18 cellular contexts compared by ENCODE assay signal in the genomic region with DNA sequence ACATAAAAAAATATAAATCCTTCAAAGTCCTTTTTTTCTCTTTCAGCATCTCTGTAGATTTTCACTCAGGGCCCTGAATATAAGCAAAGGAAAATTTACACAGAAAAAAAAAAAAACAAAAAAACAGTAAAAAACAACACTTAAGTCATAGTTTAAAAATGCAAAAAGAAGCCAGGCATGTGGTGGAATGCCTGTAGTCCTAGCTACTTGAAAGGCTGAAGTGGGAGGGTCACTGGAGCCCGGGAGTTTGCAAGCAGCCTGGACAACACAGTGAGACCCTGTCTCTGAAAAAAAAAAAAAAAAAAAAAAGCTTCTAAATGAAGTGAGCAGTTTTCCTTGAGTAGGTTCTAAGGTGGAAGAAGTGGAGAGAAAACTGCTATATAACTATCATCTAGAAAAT. TPM values are rescaled to one million over a fixed set of nuclear protein-coding genes. Genes with fewer than 3 reads are reported as not detected.
DNase-seq lines count a peak whose midpoint lies in the region; ATAC-seq, FAIRE-seq and TF ChIP-seq lines count a peak whose summit lies in the region.
"Had no signal": no experiment of that assay in that cellular context is flagged by ENCODE, and none has a peak within 500 bp of the region (broad histone marks: within the 10 kb centered on the region; RNA-seq: fewer than 3 reads in every experiment).

No MANE protein-coding gene starts in this region.

- peaks cover 15% of the 10 kb centered on the region; the same call in 1 of the 2 replicates for H3K9me3 Mint-ChIP-seq in HFFc6
- no peaks in the 10 kb centered on the region for H3K9me3 Mint-ChIP-seq in chondrocyte (ENCODE audit: low read depth)
- peaks cover 0 to 5% (median 2%) of the 10 kb centered on the region in 9 donors for H3K9me3 Mint-ChIP-seq in naive thymus-derived CD8-positive, alpha-beta T cell
- no peaks in the 10 kb centered on the region for H3K9me3 Mint-ChIP-seq in activated naive CD8-positive, alpha-beta T cell treated with anti-CD3 and anti-CD28 coated beads for 36 hours

- 0% methylated on average over 1 of the region's 1 CpG for WGBS in HepG2 (ENCODE audit: low lambda C conversion rate)

- H4K20me1 ChIP-seq in HepG2 (ENCODE audit: insufficient read depth, low read length): no peaks in the 10 kb centered on the region
- H4K20me1 ChIP-seq: BLaER1 treated with 17β-estradiol and CSF1 and Interleukin-3, amounts not matched to agents 10 nM and 100 nM had no signal

- no peaks in the 10 kb centered on the region for H3K79me2 ChIP-seq in HepG2 (ENCODE audit: insufficient read depth, low read length)

- no peak for ATAC-seq in naive thymus-derived CD8-positive, alpha-beta T cell
- ATAC-seq in HepG2: no peak
- ATAC-seq: CD8-positive, alpha-beta T cell; Panc1 had no signal

- BruUV-seq in HepG2 (replicated peaks; lab: Mats Ljungman, UMichigan): no TSS peak

- in situ Hi-C loops in HepG2 (cut with HindIII; ENCODE audit: extremely low pct_ligation_motif_present, low pct_unique_long_range_greater_than_20kb): no loop called here

- H3K27ac Mint-ChIP-seq in HFFc6: no peak overlapping the region
- peak overlapping the region; percentile 57 for H3K27ac Mint-ChIP-seq in chondrocyte (ENCODE audit: unreplicated experiment)
- H3K27ac Mint-ChIP-seq in naive thymus-derived CD8-positive, alpha-beta T cell: no peak overlapping the region
- H3K27ac Mint-ChIP-seq in activated naive CD8-positive, alpha-beta T cell treated with anti-CD3 and anti-CD28 coated beads for 36 hours: no peak overlapping the region
- H3K27ac Mint-ChIP-seq: CD8-positive, alpha-beta T cell had no signal

- H3K4me1 ChIP-seq in HepG2 (ENCODE audit: insufficient read depth, low read length): no peaks in the 10 kb centered on the region
- H3K4me1 ChIP-seq: BLaER1 treated with 17β-estradiol and CSF1 and Interleukin-3, amounts not matched to agents 10 nM and 100 nM; SJCRH30 had no signal

- FAIRE-seq in HepG2 (lab: Jason Lieb, UNC): no peak

- no peak overlapping the region for H3K27ac ChIP-seq in HepG2 (ENCODE audit: extremely low read length, insufficient read depth, low read length)
- H3K27ac ChIP-seq: BLaER1 treated with 17β-estradiol and CSF1 and Interleukin-3, amounts not matched to agents 10 nM and 100 nM; SJCRH30 had no signal

- CTCF ChIA-PET in HepG2 (lab: Yijun Ruan, JAX; ENCODE audit: low intra/inter-chr PET ratio, low total read pairs): no interaction called here

- H3K9me3 ChIP-seq in HepG2 (ENCODE audit: low read length): no peaks in the 10 kb centered on the region
- H3K9me3 ChIP-seq: SJCRH30 had no signal

- H3K36me3 ChIP-seq in HepG2 (replicated peaks in 1 of 2; ENCODE audit: control insufficient read depth in 1 of 2, insufficient read depth in 2 of 2, low read length in 2 of 2): no peaks in the 10 kb centered on the region
- H3K36me3 ChIP-seq: BLaER1 treated with 17β-estradiol and CSF1 and Interleukin-3, amounts not matched to agents 10 nM and 100 nM; SJCRH30 had no signal

- intact Hi-C loops in HepG2 (cut with micrococcal nuclease; ENCODE audit: unreplicated experiment): no loop called here

- H3K4me2 ChIP-seq in HepG2 (ENCODE audit: low read depth, low read length): no peak overlapping the region
- H3K4me2 ChIP-seq: BLaER1 treated with 17β-estradiol and CSF1 and Interleukin-3, amounts not matched to agents 10 nM and 100 nM had no signal

- no peak for TF ChIP-seq POLR2A in HepG2 (IDR thresholded peaks at IDR 0.05; ENCODE audit: insufficient read depth in 1 of 2, low read depth in 2 of 2, low read length in 2 of 2)

- H3K27me3 ChIP-seq in HepG2 (ENCODE audit: control insufficient read depth in 1 of 2, insufficient read depth in 2 of 2, low read length in 2 of 2): no peaks in the 10 kb centered on the region
- H3K27me3 ChIP-seq: BLaER1 treated with 17β-estradiol and CSF1 and Interleukin-3, amounts not matched to agents 10 nM and 100 nM; SJCRH30 had no signal

- peak; percentile 31 for DNase-seq in HFFc6
- DNase-seq in chondrocyte (ENCODE audit: low spot score): no peak
- DNase-seq in fibroblast of peridontal ligament (ENCODE audit: extremely low read depth): peak; percentile 55
- DNase-seq in smooth muscle cell of the brain vasculature (ENCODE audit: low read depth, low spot score): peak; percentile 26
- no peak for DNase-seq in Ammon's horn (ENCODE audit: low spot score)
- DNase-seq in naive thymus-derived CD8-positive, alpha-beta T cell: no peak
- DNase-seq in HepG2 (ENCODE audit: low spot score): no peak
- no peak for DNase-seq in activated naive CD8-positive, alpha-beta T cell treated with anti-CD3 and anti-CD28 coated beads for 36 hours
- DNase-seq: Calu3; CD8-positive, alpha-beta T cell; NCI-H1417 treated with DMSO at 0.1 percent for 48 hours; NCI-H1930; NCI-H2171; NCI-H526 treated with DMSO at 0.1 percent for 48 hours; SJCRH30 had no signal

- no peak overlapping the region for H3K4me3 ChIP-seq in HepG2 (replicated peaks in 1 of 3; ENCODE audit: insufficient read depth in 1 of 3, low read depth in 2 of 3, low read length in 3 of 3)
- H3K4me3 ChIP-seq: BLaER1 treated with 17β-estradiol and CSF1 and Interleukin-3, amounts not matched to agents 10 nM and 100 nM; SJCRH30 had no signal

- no peak for TF ChIP-seq EP300 in HepG2 (IDR thresholded peaks at IDR 0.05; ENCODE audit: low read depth in 2 of 2, low read length in 2 of 2)
- no peak for TF ChIP-seq EP300 in HepG2 (CRISPR knock-in tag; IDR thresholded peaks at IDR 0.05; ENCODE audit: borderline replicate concordance)

- H2AFZ ChIP-seq in HepG2 (ENCODE audit: low read length): no peak overlapping the region

- no peak overlapping the region for H3K9ac ChIP-seq in HepG2 (ENCODE audit: insufficient read depth, low read depth, low read length)
- H3K9ac ChIP-seq: BLaER1 treated with 17β-estradiol and CSF1 and Interleukin-3, amounts not matched to agents 10 nM and 100 nM had no signal

- POLR2A ChIA-PET in naive thymus-derived CD8-positive, alpha-beta T cell (lab: Charles Lee): no interaction called here
- POLR2A ChIA-PET in HepG2 (lab: Yijun Ruan, JAX): no interaction called here

- 0 out of 2 replicates have a peak, but pooled peaks cover 7% of the 10 kb centered on the region for H3K36me3 Mint-ChIP-seq in HFFc6 (ENCODE audit: low read depth)
- H3K36me3 Mint-ChIP-seq in chondrocyte (ENCODE audit: low read depth): no peaks in the 10 kb centered on the region
- H3K36me3 Mint-ChIP-seq in naive thymus-derived CD8-positive, alpha-beta T cell: peaks cover 0 to 1% (median 0%) of the 10 kb centered on the region in 3 donors
- no peaks in the 10 kb centered on the region for H3K36me3 Mint-ChIP-seq in activated naive CD8-positive, alpha-beta T cell treated with anti-CD3 and anti-CD28 coated beads for 36 hours
- H3K36me3 Mint-ChIP-seq: CD8-positive, alpha-beta T cell had no signal

- no peaks in the 10 kb centered on the region for H3K27me3 Mint-ChIP-seq in HFFc6 (ENCODE audit: insufficient read depth)
- no peaks in the 10 kb centered on the region for H3K27me3 Mint-ChIP-seq in chondrocyte (ENCODE audit: low read depth)
- no peaks in the 10 kb centered on the region for H3K27me3 Mint-ChIP-seq in naive thymus-derived CD8-positive, alpha-beta T cell
- no peaks in the 10 kb centered on the region for H3K27me3 Mint-ChIP-seq in activated naive CD8-positive, alpha-beta T cell treated with anti-CD3 and anti-CD28 coated beads for 36 hours

- no peak for TF ChIP-seq CTCF in HFFc6 (IDR thresholded peaks at IDR 0.05)
- no peak for TF ChIP-seq CTCF in chondrocyte (IDR thresholded peaks at IDR 0.05)
- TF ChIP-seq CTCF in HepG2 (CRISPR knock-in tag; IDR thresholded peaks at IDR 0.05): no peak

- H3K4me1 Mint-ChIP-seq in HFFc6 (ENCODE audit: low read depth) (peaks cover 37% of the 10 kb centered on the region), chondrocyte (ENCODE audit: low read depth) (peaks cover 12% of the 10 kb centered on the region)
- H3K4me1 Mint-ChIP-seq in naive thymus-derived CD8-positive, alpha-beta T cell: no peaks in the 10 kb centered on the region
- H3K4me1 Mint-ChIP-seq in activated naive CD8-positive, alpha-beta T cell treated with anti-CD3 and anti-CD28 coated beads for 36 hours: no peaks in the 10 kb centered on the region

- H3K4me3 Mint-ChIP-seq in HFFc6: no peak overlapping the region
- H3K4me3 Mint-ChIP-seq in chondrocyte (ENCODE audit: unreplicated experiment): no peak overlapping the region
- H3K4me3 Mint-ChIP-seq in naive thymus-derived CD8-positive, alpha-beta T cell: no peak overlapping the region
- H3K4me3 Mint-ChIP-seq in activated naive CD8-positive, alpha-beta T cell treated with anti-CD3 and anti-CD28 coated beads for 36 hours: no peak overlapping the region
- H3K4me3 Mint-ChIP-seq: CD8-positive, alpha-beta T cell had no signal

- no peak for TF ChIP-seq RAD21 in HepG2 (CRISPR knock-in tag; IDR thresholded peaks at IDR 0.05)

TF ChIP-seq in HepG2, 621 proteins besides CTCF, POLR2A, EP300 and RAD21 (continues in another document):
- TF ChIP-seq KLF16 (CRISPR knock-in tag; IDR thresholded peaks at IDR 0.05): no peak

RNA-seq across cellular contexts. Expression of gene BNC2, which starts 55.0 kb away (rescaled TPM):
- 10 to 100 TPM; 19.0 to 28.7 (median 25.4) TPM for total RNA-seq in HFFc6 (2021; fragmentation: NEBNext Ultra II Directional; extraction: Animal tissue kit (Norgen Biotek cat#: 25700))
- total RNA-seq in chondrocyte (17.8 to 45.0 TPM (median 21.3 TPM) in 3 replicates), HepG2 (2016; rRNA removed; fragmentation: Illumina TruSeq; extraction: Trizol) (not detected in 2 replicates)
- total RNA-seq in naive thymus-derived CD8-positive, alpha-beta T cell: not detected
- polyA plus RNA-seq in naive thymus-derived CD8-positive, alpha-beta T cell: not detected
- not detected in 2 replicates for total RNA-seq in HepG2 (2016; cell fraction: cytosol; rRNA removed; fragmentation: Illumina TruSeq; extraction: Trizol; ENCODE audit: low read depth)
- not detected in 2 replicates for total RNA-seq in HepG2 (2016; cell fraction: insoluble cytoplasmic fraction; rRNA removed; fragmentation: Illumina TruSeq; extraction: Trizol)
- not detected in 2 replicates for total RNA-seq in HepG2 (2016; cell fraction: membrane; rRNA removed; fragmentation: Illumina TruSeq; extraction: Trizol)
- not detected in 2 replicates for total RNA-seq in HepG2 (2016; cell fraction: nucleus; rRNA removed; fragmentation: Illumina TruSeq; extraction: Trizol)
- not detected in 2 replicates for polyA plus RNA-seq in HepG2 (2011; rRNA removed)
- polyA plus RNA-seq in HepG2 (2011; cell fraction: cytosol; rRNA removed): not detected in 2 replicates
- not detected in 2 replicates for polyA plus RNA-seq in HepG2 (2011; cell fraction: nucleus; rRNA removed)
- polyA plus RNA-seq in HepG2 (2012): not detected in 2 replicates
- polyA plus RNA-seq in HepG2 (2016; cell fraction: cytosol; fragmentation: Illumina TruSeq; extraction: Trizol; ENCODE audit: low read depth): not detected in 2 replicates
- polyA plus RNA-seq in HepG2 (2016; cell fraction: insoluble cytoplasmic fraction; fragmentation: Illumina TruSeq; extraction: Trizol; ENCODE audit: low read depth): not detected in 2 replicates
- polyA plus RNA-seq in HepG2 (2016; cell fraction: membrane; fragmentation: Illumina TruSeq; extraction: Trizol; ENCODE audit: low read depth): not detected in 2 replicates
- not detected in 2 replicates for polyA plus RNA-seq in HepG2 (2016; cell fraction: nucleus; fragmentation: Illumina TruSeq; extraction: Trizol; ENCODE audit: insufficient read depth, low read depth)
- 4.4 TPM in 1 of 2 replicates, not detected in the other for polyA minus RNA-seq in HepG2 (2011; rRNA and poly(A)+ RNA removed; ENCODE audit: low replicate concordance)
- not detected in 2 replicates for polyA minus RNA-seq in HepG2 (2011; cell fraction: cytosol; rRNA and poly(A)+ RNA removed)
- not detected in 2 replicates for polyA minus RNA-seq in HepG2 (2011; cell fraction: nucleus; rRNA and poly(A)+ RNA removed)
- total RNA-seq in activated naive CD8-positive, alpha-beta T cell treated with anti-CD3 and anti-CD28 coated beads for 36 hours: not detected
- total RNA-seq: Calu3, HT-29 had no signal

Comparison
In these comparisons a context has a peak if more than half of its experiments do, and no peak if none do; other contexts are left out.
1. DNase-seq: peak in HFFc6 (single experiment), fibroblast of peridontal ligament (single experiment) and smooth muscle cell of the brain vasculature (single experiment); none in chondrocyte (single experiment), Ammon's horn (single experiment), naive thymus-derived CD8-positive, alpha-beta T cell (0 of 10), HepG2 (single experiment) and activated naive CD8-positive, alpha-beta T cell treated with anti-CD3 and anti-CD28 coated beads for 36 hours (single experiment).
2. RNA of gene BNC2, which starts 55.0 kb away (total RNA-seq): 19.0 to 28.7 TPM in HFFc6 and 17.8 to 45.0 TPM in chondrocyte; not detected in naive thymus-derived CD8-positive, alpha-beta T cell, not detected in activated naive CD8-positive, alpha-beta T cell treated with anti-CD3 and anti-CD28 coated beads for 36 hours and not detected in HepG2; every median in the first group is over 10 times any median in the second.